In the genomic region with DNA sequence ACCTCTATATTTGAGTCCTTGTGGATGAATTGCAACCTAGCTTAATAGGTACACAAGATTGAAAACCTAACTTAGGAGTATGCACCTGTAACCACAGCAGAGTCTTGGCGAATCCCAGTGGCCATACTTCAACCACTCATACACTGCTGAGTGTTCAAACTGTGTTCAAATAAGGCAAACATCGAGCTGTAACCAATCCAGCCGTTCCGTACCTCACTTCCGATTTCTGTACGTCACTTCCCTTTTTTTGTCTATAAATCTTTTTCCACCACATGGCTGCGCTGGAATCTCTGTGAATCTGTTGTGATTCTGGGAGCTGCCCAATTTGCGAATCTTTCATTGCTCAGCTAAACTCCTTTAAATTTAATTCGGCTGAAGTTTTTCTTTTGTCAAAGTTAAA, we compare ENCODE assay signal across 23 cellular contexts.
"Had no signal": no experiment of that assay in that cellular context is flagged by ENCODE, and none has a peak within 500 bp of the region (broad histone marks: within the 10 kb centered on the region; RNA-seq: fewer than 3 reads in every experiment).

No MANE protein-coding gene starts in this region.

- H3K36me3 ChIP-seq: neutrophil, spleen, thoracic aorta, transverse colon had no signal

- ATAC-seq: foreskin keratinocyte; left colon; left ventricle myocardium superior; naive thymus-derived CD4-positive, alpha-beta T cell; sciatic nerve; stimulated activated naive B cell treated with anti-CD40 and anti-IgM and Interleukin-4, amounts not matched to agents 10 μg/mL and 1 μg/mL and 100 μg/mL, for 72 hours; stimulated activated naive CD8-positive, alpha-beta T cell treated with anti-CD3 and anti-CD28 coated beads, Interleukin-15, amount 100 ng/mL, for 72 hours had no signal

- H3K4me3 ChIP-seq: coronary artery, lung, spleen, thoracic aorta, transverse colon had no signal

- H3K27me3 ChIP-seq: foreskin keratinocyte, transverse colon had no signal

- H3K27ac ChIP-seq: coronary artery, foreskin keratinocyte, neutrophil, spleen, thoracic aorta, transverse colon had no signal

- DNase-seq: effector CD4-positive, alpha-beta T cell; endodermal cell; erythroblast; foreskin keratinocyte; head of caudate nucleus; hippocampal formation; left colon; left ventricle myocardium superior; naive thymus-derived CD4-positive, alpha-beta T cell; posterior cingulate gyrus; spleen; stimulated activated CD4-positive, alpha-beta T cell treated with anti-CD3 and anti-CD28 coated beads, Interleukin-15, amount 100 ng/mL, for 24 hours; stimulated activated CD4-positive, alpha-beta T cell treated with anti-CD3 and anti-CD28 coated beads, Interleukin-1b, Interleukin-23, amount 100 ng/mL, for 48 hours; stimulated activated CD4-positive, alpha-beta T cell treated with anti-CD3 and anti-CD28 coated beads, Interleukin-4, amount 100 ng/mL, for 4 hours; stimulated activated naive B cell treated with anti-CD40 and anti-IgM and Interleukin-4, amounts not matched to agents 10 μg/mL and 1 μg/mL and 100 μg/mL, for 72 hours; stimulated activated naive CD8-positive, alpha-beta T cell treated with anti-CD3 and anti-CD28 coated beads, Interleukin-15, amount 100 ng/mL, for 72 hours; substantia nigra; transverse colon had no signal

- H3K4me1 ChIP-seq: foreskin keratinocyte, transverse colon had no signal

- H3K9me3 ChIP-seq: neutrophil, transverse colon had no signal
